ENCODE assay signal across 29 cellular contexts in genomic region chr5:128353416-128354107, GRCh38.
"Had no signal": no experiment of that assay in that cellular context is flagged by ENCODE, and none has a peak within 500 bp of the region (broad histone marks: within the 10 kb centered on the region; RNA-seq: fewer than 3 reads in every experiment).

No MANE protein-coding gene starts in this region.

- H3K36me3 ChIP-seq: gastrocnemius medialis, sigmoid colon, vagina had no signal

- H3K27ac ChIP-seq: gastrocnemius medialis, left ventricle myocardium inferior, sigmoid colon, testis, vagina had no signal

- DNase-seq: activated CD4-positive, alpha-beta T cell treated with anti-CD3 and anti-CD28 coated beads, Interleukin-2, amount 10 ng/mL, durations not matched to agents 7 days and 5 days; activated CD4-positive, CD25-positive, alpha-beta regulatory T cell treated with anti-CD3 and anti-CD28 coated beads, Interleukin-2, amount 50 U/mL, for 72 hours; activated CD8-positive, alpha-beta memory T cell treated with anti-CD3 and anti-CD28 coated beads, Interleukin-2, amount 10 ng/mL, durations not matched to agents 7 days and 5 days; activated CD8-positive, alpha-beta T cell treated with anti-CD3 and anti-CD28 coated beads for 36 hours; activated gamma-delta T cell treated with Interleukin-2 at 50 U/mL for 16 hours; activated T-cell treated with anti-CD3 and anti-CD28 coated beads for 4 hours; aorta; caudate nucleus; dermis blood vessel endothelial cell; effector CD8-positive, alpha-beta T cell; gastrocnemius medialis; hippocampal formation; kidney glomerular epithelial cell; left ventricle myocardium inferior; mammary epithelial cell; midbrain; nucleus accumbens; sigmoid colon; stimulated activated CD4-positive, alpha-beta T cell treated with anti-CD3 and anti-CD28 coated beads, Interleukin-15, amount 100 ng/mL, for 24 hours; stimulated activated naive CD4-positive, alpha-beta T cell; T-helper 17 cell; testis had no signal

- H3K9me3 ChIP-seq: esophagus muscularis mucosa, gastrocnemius medialis, left ventricle myocardium inferior, sigmoid colon, testis, vagina had no signal

- H3K36me3 Mint-ChIP-seq: activated CD8-positive, alpha-beta memory T cell treated with anti-CD3 and anti-CD28 coated beads, Interleukin-2, amount 10 ng/mL, durations not matched to agents 7 days and 5 days; activated naive CD4-positive, alpha-beta T cell treated with anti-CD3 and anti-CD28 coated beads, Interleukin-2, amount 50 U/mL, for 72 hours; natural killer cell treated with Interleukin-12 subunit alpha and Interleukin-12 subunit beta and Interleukin-15 and Interleukin-18, amount 100 ng/mL, for 72 hours had no signal

- H3K9me3 Mint-ChIP-seq: activated CD4-positive, alpha-beta T cell treated with anti-CD3 and anti-CD28 coated beads, Interleukin-2, amount 10 ng/mL, durations not matched to agents 7 days and 5 days; activated CD8-positive, alpha-beta T cell treated with anti-CD3 and anti-CD28 coated beads for 36 hours; activated naive CD4-positive, alpha-beta T cell treated with anti-CD3 and anti-CD28 coated beads, Interleukin-2, amount 50 U/mL, for 72 hours; brain; type B pancreatic cell had no signal

- H3K4me3 Mint-ChIP-seq: activated CD4-positive, alpha-beta T cell treated with anti-CD3 and anti-CD28 coated beads, Interleukin-2, amount 10 ng/mL, durations not matched to agents 7 days and 5 days; activated CD8-positive, alpha-beta memory T cell treated with anti-CD3 and anti-CD28 coated beads, Interleukin-2, amount 10 ng/mL, durations not matched to agents 7 days and 5 days; activated CD8-positive, alpha-beta T cell treated with anti-CD3 and anti-CD28 coated beads for 36 hours; brain; natural killer cell treated with Interleukin-12 subunit alpha and Interleukin-12 subunit beta and Interleukin-15 and Interleukin-18, amount 100 ng/mL, for 72 hours; T-helper 17 cell; type B pancreatic cell had no signal

- H3K4me3 ChIP-seq: esophagus muscularis mucosa, gastrocnemius medialis, left ventricle myocardium inferior, sigmoid colon, smooth muscle cell, testis, vagina had no signal

- H3K27ac Mint-ChIP-seq: activated CD4-positive, alpha-beta T cell treated with anti-CD3 and anti-CD28 coated beads, Interleukin-2, amount 10 ng/mL, durations not matched to agents 7 days and 5 days; activated CD8-positive, alpha-beta memory T cell treated with anti-CD3 and anti-CD28 coated beads, Interleukin-2, amount 10 ng/mL, durations not matched to agents 7 days and 5 days; activated CD8-positive, alpha-beta T cell treated with anti-CD3 and anti-CD28 coated beads for 36 hours; activated naive CD4-positive, alpha-beta T cell treated with anti-CD3 and anti-CD28 coated beads, Interleukin-2, amount 50 U/mL, for 72 hours; natural killer cell treated with Interleukin-12 subunit alpha and Interleukin-12 subunit beta and Interleukin-15 and Interleukin-18, amount 100 ng/mL, for 72 hours; T-helper 17 cell; type B pancreatic cell had no signal

- H3K4me1 Mint-ChIP-seq: activated CD4-positive, alpha-beta T cell treated with anti-CD3 and anti-CD28 coated beads, Interleukin-2, amount 10 ng/mL, durations not matched to agents 7 days and 5 days; activated CD8-positive, alpha-beta memory T cell treated with anti-CD3 and anti-CD28 coated beads, Interleukin-2, amount 10 ng/mL, durations not matched to agents 7 days and 5 days; brain; T-helper 17 cell had no signal

- ATAC-seq: activated CD8-positive, alpha-beta memory T cell treated with anti-CD3 and anti-CD28 coated beads, Interleukin-2, amount 10 ng/mL, durations not matched to agents 7 days and 5 days; activated CD8-positive, alpha-beta T cell treated with anti-CD3 and anti-CD28 coated beads for 36 hours; activated naive CD4-positive, alpha-beta T cell treated with anti-CD3 and anti-CD28 coated beads, Interleukin-2, amount 50 U/mL, for 72 hours; gastrocnemius medialis; natural killer cell treated with Interleukin-12 subunit alpha and Interleukin-12 subunit beta and Interleukin-15 and Interleukin-18, amount 100 ng/mL, for 72 hours; T-helper 17 cell had no signal

- H3K4me1 ChIP-seq: gastrocnemius medialis, sigmoid colon, testis, vagina had no signal
